In genomic region chr17:79836952-79837887, GRCh38 we compare ENCODE assay signal across 8 cellular contexts. TPM values are rescaled to one million over a fixed set of nuclear protein-coding genes. Genes with fewer than 3 reads are reported as not detected.
DNase-seq lines count a peak whose midpoint lies in the region; ATAC-seq and TF ChIP-seq lines count a peak whose summit lies in the region.

No MANE protein-coding gene starts in this region.

- peak overlapping the region; percentile 94 for H3K27ac ChIP-seq in C4-2B
- peak overlapping the region; percentile 94 for H3K27ac ChIP-seq in angular gyrus (ENCODE audit: low read depth, low read length)
- no peak overlapping the region for H3K27ac ChIP-seq in iPS DF 6.9 (ENCODE audit: low read length)

- TF ChIP-seq CTCF in C4-2B (conservative IDR thresholded peaks at IDR 0.05) = no peak; the same call in 1 of the 2 replicates

- peaks cover 19% of the 10 kb centered on the region for H3K4me1 ChIP-seq in iPS DF 6.9 (ENCODE audit: control insufficient read depth, insufficient read depth, low read length)
- peaks cover 36% of the 10 kb centered on the region for H3K4me1 ChIP-seq in skeletal muscle satellite cell (ENCODE audit: control insufficient read depth, insufficient read depth, low read length)

- peak overlapping the region; percentile 94 for H3K4me2 ChIP-seq in skeletal muscle satellite cell (ENCODE audit: low read length)

- H3K9ac ChIP-seq in skeletal muscle satellite cell (ENCODE audit: low read depth, low read length) = peak overlapping the region; percentile 75

- H3K36me3 ChIP-seq in iPS DF 6.9 (ENCODE audit: control insufficient read depth, insufficient read depth, low read length) = no peaks in the 10 kb centered on the region
- H3K36me3 ChIP-seq in skeletal muscle satellite cell (ENCODE audit: insufficient read depth, low read length) = peaks cover 23% of the 10 kb centered on the region

- WGBS in iPS DF 6.9 (ENCODE audit: insufficient coverage, insufficient read length) = no CpG with 5 or more reads among the region's 41 CpGs

- peak; percentile 91 for DNase-seq in GM19238 (ENCODE audit: insufficient read length, low spot score)
- peak; percentile 81 for DNase-seq in NCI-H69 (lab: John Stamatoyannopoulos, UW)
- no peak for DNase-seq in iPS DF 6.9 (ENCODE audit: low read depth, low spot score)
- DNase-seq in NCI-H524 (lab: John Stamatoyannopoulos, UW) = no peak

- H3K27me3 ChIP-seq in iPS DF 6.9 (ENCODE audit: control insufficient read depth, insufficient read depth, low read length) = peaks cover 60% of the 10 kb centered on the region
- peaks cover 23% of the 10 kb centered on the region for H3K27me3 ChIP-seq in skeletal muscle satellite cell (ENCODE audit: control insufficient read depth, insufficient read depth, low read length)

- no peak for ATAC-seq in HG03097 (IDR thresholded peaks at IDR 0.05; ENCODE audit: low FRiP score, unreplicated experiment)

- H3K4me3 ChIP-seq in iPS DF 6.9 (ENCODE audit: low read length) = peak overlapping the region; percentile 11; the same call in 1 of the 2 replicates
- H3K4me3 ChIP-seq in skeletal muscle satellite cell (ENCODE audit: low read length) = peak overlapping the region; percentile 82

- H3K9me3 ChIP-seq in iPS DF 6.9 (ENCODE audit: control insufficient read depth, insufficient read depth, low read length) (no peaks in the 10 kb centered on the region), skeletal muscle satellite cell (replicated peaks; ENCODE audit: low read length) (no peaks in the 10 kb centered on the region)

RNA-seq across cellular contexts. Expression of gene CBX4, which starts 2.0 kb away (rescaled TPM):
- 9.9 and 10.9 TPM in 2 replicates for total RNA-seq in skeletal muscle satellite cell (2012; rRNA removed)

RNA-seq across cellular contexts. Expression of gene CBX8, which starts 40.3 kb away (rescaled TPM):
- total RNA-seq in skeletal muscle satellite cell (2012; rRNA removed) = 1.5 and 3.5 TPM in 2 replicates

RNA-seq across cellular contexts. Expression of gene CBX2, which starts 59.3 kb away (rescaled TPM):
- 1.8 and 2.4 TPM in 2 replicates for total RNA-seq in skeletal muscle satellite cell (2012; rRNA removed)

Comparison
In these comparisons a context has a peak if more than half of its experiments do, and no peak if none do; other contexts are left out.
1. DNase-seq: peak in GM19238 (single experiment) and NCI-H69 (single experiment); none in iPS DF 6.9 (single experiment) and NCI-H524 (0 of 2).